8 cellular contexts compared by ENCODE assay signal in the genomic region with DNA sequence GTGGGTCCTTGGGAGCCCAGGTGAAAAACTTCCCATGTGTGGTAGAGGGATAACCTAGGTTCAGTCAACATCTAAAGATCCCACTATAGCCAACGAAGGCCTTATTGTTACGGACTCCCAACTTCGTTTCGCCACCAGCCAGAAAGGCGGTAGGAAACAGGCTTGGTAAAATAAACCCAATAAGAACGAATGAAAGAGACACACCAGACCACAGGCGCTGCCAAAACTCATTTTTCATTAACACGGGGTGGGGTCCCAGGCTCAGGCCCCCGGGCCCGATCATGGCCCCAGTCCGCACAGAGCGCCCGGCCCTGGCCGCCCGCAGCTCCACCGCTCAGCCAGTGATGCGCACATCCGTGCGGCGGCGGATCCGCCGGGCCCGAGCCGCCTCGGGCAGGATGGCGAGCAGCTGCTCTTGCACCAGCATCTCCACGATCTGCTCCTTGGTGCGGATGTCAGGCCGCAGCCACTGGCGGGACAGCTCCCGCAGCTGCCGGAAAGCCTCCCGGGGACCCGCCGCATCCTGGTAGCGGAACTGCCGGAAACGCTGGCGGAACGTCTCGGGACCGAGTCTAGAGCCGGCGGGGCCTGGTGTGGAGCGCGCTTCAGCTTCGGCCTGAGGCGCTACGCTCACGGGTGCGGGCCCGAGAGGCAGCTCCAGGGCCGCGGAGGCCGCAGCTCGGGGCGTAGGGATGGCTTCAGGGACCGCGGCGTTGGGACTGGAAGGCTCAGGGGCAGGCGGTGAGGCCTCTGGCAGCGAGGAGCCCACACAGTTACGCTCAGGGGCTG. TPM values are rescaled to one million over a fixed set of nuclear protein-coding genes. Genes with fewer than 3 reads are reported as not detected.
DNase-seq lines count a peak whose midpoint lies in the region; ATAC-seq and TF ChIP-seq lines count a peak whose summit lies in the region.

No MANE protein-coding gene starts in this region.

- DNase-seq in CMK (ENCODE audit: low read depth) (peak; percentile 42), T47D (ENCODE audit: low read depth in 1 of 2, low spot score in 1 of 2) (peak; percentile 15 to 39), iris pigment epithelial cell (ENCODE audit: low read depth) (peak; percentile 54), NCI-H1048 (lab: John Stamatoyannopoulos, UW) (no peak)
- DNase-seq in stimulated activated CD4-positive, alpha-beta T cell treated with anti-CD3 and anti-CD28 coated beads, Interleukin-1b, Interleukin-23, amount 100 ng/mL, for 1 hour (ENCODE audit: low read depth in 2 of 2), result peak; percentile 15 to 25

- no peaks in the 10 kb centered on the region for H3K27me3 Mint-ChIP-seq in IgD-negative memory B cell

- H3K36me3 Mint-ChIP-seq in IgD-negative memory B cell, result peaks cover 2% of the 10 kb centered on the region

- peaks cover 11 to 21% (median 11%) of the 10 kb centered on the region in 3 donors for H3K4me1 Mint-ChIP-seq in IgD-negative memory B cell

- no peaks in the 10 kb centered on the region for H3K9me3 Mint-ChIP-seq in IgD-negative memory B cell

- in situ Hi-C loops in T47D (cut with HindIII; ENCODE audit: low pct_unique_long_range_greater_than_20kb, low sequenced_read_pairs), result no loop called here

- TF ChIP-seq CTCF in WI38 (IDR thresholded peaks at IDR 0.05; ENCODE audit: low read depth, low read length), result no peak

- peak overlapping the region; percentile 99 to 100 (median 99) for H3K27ac Mint-ChIP-seq in IgD-negative memory B cell

- ATAC-seq in GM21447 (IDR thresholded peaks at IDR 0.05; ENCODE audit: unreplicated experiment), result peak; percentile 21

- H3K4me3 ChIP-seq in WI38 (ENCODE audit: low read depth, low read length), result peak overlapping the region; percentile 93

- H3K4me3 Mint-ChIP-seq in IgD-negative memory B cell, result peak overlapping the region; percentile 99 to 100 (median 100)

RNA-seq across cellular contexts. Expression of a gene that starts 0.7 kb away (rescaled TPM):
- polyA plus RNA-seq in IgD-negative memory B cell, result 190 TPM

RNA-seq across cellular contexts. Expression of a gene that starts 14.8 kb away (rescaled TPM):
- 6.3 TPM for polyA plus RNA-seq in IgD-negative memory B cell
